In the genomic region with DNA sequence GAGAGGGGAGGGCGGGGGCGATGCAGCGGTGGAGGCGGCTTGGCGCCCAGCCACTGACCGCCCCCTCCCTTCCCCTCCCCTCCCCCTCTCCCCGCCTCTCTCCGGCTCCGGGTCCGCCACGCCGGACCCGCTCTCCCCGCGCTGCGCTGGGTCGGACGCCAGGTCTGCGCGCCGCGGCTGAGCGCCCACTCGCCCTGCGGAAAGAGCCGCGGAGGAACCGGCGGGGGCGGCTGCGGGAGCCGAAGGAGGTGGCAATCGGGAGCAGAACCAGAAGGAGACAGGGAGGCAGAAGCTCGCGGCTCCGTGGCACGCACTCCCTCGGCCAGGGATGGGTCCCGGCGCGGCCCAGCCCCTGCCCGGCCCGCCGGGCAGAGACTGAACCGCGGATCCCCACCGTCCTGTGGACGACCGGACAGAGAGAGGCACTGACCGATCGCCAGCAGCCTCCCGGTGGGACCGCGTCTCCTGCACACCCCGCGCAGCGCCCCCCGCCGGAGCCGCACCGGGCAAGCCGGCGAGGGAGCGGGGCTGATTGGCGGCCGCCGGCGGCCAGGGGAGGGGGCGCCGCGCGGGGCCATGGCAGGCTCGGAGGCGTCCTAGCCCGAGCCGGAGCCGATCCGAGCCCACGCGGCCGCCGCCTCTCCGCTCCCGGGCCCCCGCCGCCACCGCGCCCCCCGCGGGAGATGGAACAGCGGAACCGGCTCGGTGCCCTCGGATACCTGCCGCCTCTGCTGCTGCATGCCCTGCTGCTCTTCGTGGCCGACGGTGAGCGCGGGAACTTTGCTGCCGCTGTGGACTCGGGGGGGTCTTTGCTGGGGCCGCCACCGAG, we compare ENCODE assay signal across 8 cellular contexts. TPM values are rescaled to one million over a fixed set of nuclear protein-coding genes. Genes with fewer than 3 reads are reported as not detected.
DNase-seq lines count a peak whose midpoint lies in the region; ATAC-seq, FAIRE-seq and TF ChIP-seq lines count a peak whose summit lies in the region.

A gene (plus strand): TSS at position 94 of the 829 bp plus-strand sequence. CDS start 590 bp downstream, at position 684.

- no peak within 1 kb of the TSS for H2BK15ac ChIP-seq in mesendoderm (replicated peaks; ENCODE audit: low read depth)

- no peak within 1 kb of the TSS for H4K8ac ChIP-seq in mesendoderm (ENCODE audit: low read depth, low read length)

- peak within 1 kb of the TSS; percentile 18 for H3K4me3 ChIP-seq in cardiac muscle cell
- H3K4me3 ChIP-seq in K562 = no peak within 1 kb of the TSS
- no peak within 1 kb of the TSS for H3K4me3 ChIP-seq in mesendoderm (ENCODE audit: low read length)
- H3K4me3 ChIP-seq in thoracic aorta = peak within 1 kb of the TSS; percentile 21
- H3K4me3 ChIP-seq in left lung = no peak within 1 kb of the TSS

- intact Hi-C loops in cardiac septum (cut with DNase I) = no loop called here
- intact Hi-C loops in K562 (cut with micrococcal nuclease) = loop anchor here (5.0 to 10.0 kb wide), 4 partner anchors 59 to 581 kb away; a partner anchor contains a TSS
- intact Hi-C loops in left lung (cut with DNase I) = no loop called here

- no peak within 1 kb of the TSS for H2BK120ac ChIP-seq in mesendoderm (ENCODE audit: low read depth, low read length)

- no peak within 1 kb of the TSS for H3K4ac ChIP-seq in mesendoderm (ENCODE audit: low read depth, low read length)

- H3K79me2 ChIP-seq in K562 (ENCODE audit: control insufficient read depth, insufficient read depth, low read length) = no peaks in the 10 kb centered on the region
- H3K79me2 ChIP-seq in mesendoderm (ENCODE audit: control insufficient read depth, insufficient read depth, low read length) = no peaks in the 10 kb centered on the region

- no peaks in the 10 kb centered on the region for H4K20me1 ChIP-seq in K562 (replicated peaks; ENCODE audit: control insufficient read depth, insufficient read depth, low read length)

- no peaks in the 10 kb centered on the region for H3K79me1 ChIP-seq in mesendoderm (ENCODE audit: low read length)

- DNase-seq in cardiac muscle cell (ENCODE audit: low read depth in 1 of 2, low spot score in 1 of 2) (no peak), cardiac septum (ENCODE audit: low spot score) (no peak), K562 (ENCODE audit: extremely low read depth in 1 of 4, low spot score in 3 of 4) (peak in 2 of 4 experiments; percentile 31 to 36), mesendoderm (no peak), thoracic aorta (ENCODE audit: low spot score) (no peak), NCI-H2107 (lab: John Stamatoyannopoulos, UW) (no peak), left lung (no peak), dedifferentiated amniotic fluid mesenchymal stem cell (ENCODE audit: extremely low spot score) (no peak)

- no peak within 1 kb of the TSS for H2AK5ac ChIP-seq in mesendoderm (ENCODE audit: low read length)

- peak within 1 kb of the TSS; percentile 56 for H3K56ac ChIP-seq in mesendoderm (ENCODE audit: low read length)

- TF ChIP-seq RAD21 in K562 (CRISPR knock-in tag; conservative IDR thresholded peaks at IDR 0.05 in 1 of 2, IDR thresholded peaks at IDR 0.05 in 1 of 2) = no peak

- H3K4me2 ChIP-seq in K562 (ENCODE audit: insufficient read depth, low read length) (no peak within 1 kb of the TSS), mesendoderm (ENCODE audit: low read length) (peak within 1 kb of the TSS; percentile 67)

- ATAC-seq in K562 (no peak), thoracic aorta (ENCODE audit: insufficient number of reproducible peaks, low FRiP score, low read depth) (no peak), left lung (no peak)

- TF ChIP-seq CTCF in cardiac muscle cell (IDR thresholded peaks at IDR 0.05; ENCODE audit: low read depth, low read length) = no peak
- no peak for TF ChIP-seq CTCF in K562 (IDR thresholded peaks at IDR 0.05 in 2 of 3, conservative IDR thresholded peaks at IDR 0.05 in 1 of 3; ENCODE audit: insufficient read depth in 2 of 3, low read depth in 1 of 3, low read length in 3 of 3)
- no peak for TF ChIP-seq CTCF in thoracic aorta (IDR thresholded peaks at IDR 0.05)
- no peak for TF ChIP-seq CTCF in left lung (IDR thresholded peaks at IDR 0.05)

- no peak within 1 kb of the TSS for H3K18ac ChIP-seq in mesendoderm (ENCODE audit: low read length)

- H3K9me1 ChIP-seq in K562 (ENCODE audit: control insufficient read depth, insufficient read depth, low read length) = no peaks in the 10 kb centered on the region

- TF ChIP-seq EP300 in K562 (IDR thresholded peaks at IDR 0.05; ENCODE audit: low read length) = no peak

- BruUV-seq in K562 (replicated peaks; lab: Mats Ljungman, UMichigan) = no TSS peak

- POLR2A ChIA-PET in K562 (lab: Yijun Ruan, JAX) = no interaction called here

- CTCF ChIA-PET in K562 (lab: Yijun Ruan, JAX; ENCODE audit: low intra/inter-chr PET ratio) = no interaction called here

- no peak within 1 kb of the TSS for H3K9ac ChIP-seq in K562 (ENCODE audit: insufficient read depth in 1 of 2, low read depth in 2 of 2, low read length in 2 of 2)
- peak within 1 kb of the TSS; percentile 8 for H3K9ac ChIP-seq in mesendoderm (ENCODE audit: low read length)

- H3K27me3 ChIP-seq in cardiac muscle cell = peaks cover 100% of the 10 kb centered on the region
- H3K27me3 ChIP-seq in K562 (ENCODE audit: control insufficient read depth in 2 of 2, insufficient read depth in 2 of 2, low read length in 2 of 2) = peaks cover 0 to 30% of the 10 kb centered on the region in 2 experiments; a peak in 2 of 5 replicates
- peaks cover 45% of the 10 kb centered on the region for H3K27me3 ChIP-seq in mesendoderm (ENCODE audit: insufficient read depth, low read length, poor library complexity)
- no peaks in the 10 kb centered on the region for H3K27me3 ChIP-seq in thoracic aorta (replicated peaks; ENCODE audit: insufficient read depth)
- H3K27me3 ChIP-seq in left lung = peaks cover 70 to 100% of the 10 kb centered on the region in 2 donors

- no peak within 1 kb of the TSS for H2AFZ ChIP-seq in K562 (ENCODE audit: low read depth, low read length)

- H3K4me1 ChIP-seq in cardiac muscle cell (ENCODE audit: low read depth) = peaks cover 8% of the 10 kb centered on the region
- peaks cover 0 to 43% of the 10 kb centered on the region in 2 experiments; a peak in 2 of 5 replicates for H3K4me1 ChIP-seq in K562 (replicated peaks in 1 of 2; ENCODE audit: control insufficient read depth in 2 of 2, insufficient read depth in 2 of 2, low read length in 2 of 2)
- peaks cover 2% of the 10 kb centered on the region for H3K4me1 ChIP-seq in mesendoderm (ENCODE audit: control insufficient read depth, low read depth, low read length)
- peaks cover 0 to 31% of the 10 kb centered on the region in 2 donors for H3K4me1 ChIP-seq in thoracic aorta (ENCODE audit: control insufficient read depth in 1 of 2, low read depth in 2 of 2)
- H3K4me1 ChIP-seq in left lung = peaks cover 2 to 29% of the 10 kb centered on the region in 2 donors

- 28% methylated on average over 20 of the region's 104 CpGs for WGBS in K562 (ENCODE audit: insufficient coverage, low coverage, missing lambda C conversion rate)
- WGBS in mesendoderm (ENCODE audit: extremely low coverage, insufficient coverage, low lambda C conversion rate) = no CpG with 5 or more reads among the region's 104 CpGs

- H4K5ac ChIP-seq in mesendoderm (ENCODE audit: low read length) = no peak within 1 kb of the TSS

- FAIRE-seq in K562 (lab: Jason Lieb, UNC) = no peak

- TF ChIP-seq POLR2A in K562 (conservative IDR thresholded peaks at IDR 0.05) = no peak

- H3K36me3 ChIP-seq in cardiac muscle cell = no peaks in the 10 kb centered on the region
- no peaks in the 10 kb centered on the region for H3K36me3 ChIP-seq in K562 (ENCODE audit: control insufficient read depth, insufficient read depth, low read length)
- H3K36me3 ChIP-seq in mesendoderm (ENCODE audit: control insufficient read depth, insufficient read depth, low read length) = no peaks in the 10 kb centered on the region
- no peaks in the 10 kb centered on the region for H3K36me3 ChIP-seq in thoracic aorta
- H3K36me3 ChIP-seq in left lung = no peaks in the 10 kb centered on the region

- in situ Hi-C loops in K562 (cut with MboI) = no loop called here

- H3K9me3 ChIP-seq in cardiac muscle cell (ENCODE audit: low read depth) (no peaks in the 10 kb centered on the region), K562 (replicated peaks; ENCODE audit: control insufficient read depth, insufficient read depth, low read depth, low read length) (no peaks in the 10 kb centered on the region), thoracic aorta (no peaks in the 10 kb centered on the region), left lung (no peaks in the 10 kb centered on the region)

- H3K23ac ChIP-seq in mesendoderm (ENCODE audit: low read length) = no peak within 1 kb of the TSS

- H3K27ac ChIP-seq in cardiac muscle cell = no peak within 1 kb of the TSS
- no peak within 1 kb of the TSS for H3K27ac ChIP-seq in K562 (ENCODE audit: extremely low read depth, low read depth, low read length)
- no peak within 1 kb of the TSS for H3K27ac ChIP-seq in mesendoderm (ENCODE audit: low read depth, low read length)
- H3K27ac ChIP-seq in thoracic aorta = no peak within 1 kb of the TSS
- H3K27ac ChIP-seq in left lung = no peak within 1 kb of the TSS

- H2BK5ac ChIP-seq in mesendoderm (ENCODE audit: low read length) = no peak within 1 kb of the TSS

RNA-seq across cellular contexts. Expression of the gene that starts here (rescaled TPM):
- total RNA-seq in cardiac muscle cell (0.39 TPM in 1 of 2 replicates, not detected in the other), cardiac septum (not detected), K562 (2014; rRNA removed) (not detected in 2 replicates), K562 (2014; rRNA removed; fragmentation: Illumina TruSeq; extraction: Trizol) (not detected in 2 replicates), K562 (2015; rRNA removed; fragmentation: Illumina TruSeq; extraction: Trizol) (not detected in 2 replicates), K562 (2021) (not detected in 2 replicates), thoracic aorta (not detected), left lung (not detected)
- polyA plus RNA-seq in cardiac muscle cell (not detected in 2 replicates), K562 (2011; rRNA removed) (not detected in 2 replicates), K562 (2014; fragmentation: Illumina TruSeq; extraction: Trizol) (not detected in 2 replicates), K562 (2014; fragmentation: Nextera tagmentation; extraction: Ambion mirVana) (not detected), K562 (2014; rRNA removed) (not detected in 2 replicates)
- not detected in 2 replicates for total RNA-seq in K562 (2011; cell fraction: chromatin; rRNA removed; ENCODE audit: low replicate concordance)
- total RNA-seq in K562 (2011; cell fraction: nucleolus; rRNA removed) = not detected in 2 replicates
- total RNA-seq in K562 (2011; cell fraction: nucleoplasm; rRNA removed) = not detected in 2 replicates
- polyA plus RNA-seq in K562 (2011; cell fraction: cytosol; rRNA removed) = not detected in 2 replicates
- polyA plus RNA-seq in K562 (2011; cell fraction: nucleus; rRNA removed) = not detected in 2 replicates
- polyA plus RNA-seq in K562 (2012) = not detected in 2 replicates
- not detected in 2 replicates for polyA minus RNA-seq in K562 (2011; rRNA and poly(A)+ RNA removed)
- not detected in 2 replicates for polyA minus RNA-seq in K562 (2011; cell fraction: cytosol; rRNA and poly(A)+ RNA removed)
- not detected in 2 replicates for polyA minus RNA-seq in K562 (2011; cell fraction: nucleus; rRNA and poly(A)+ RNA removed)
- polyA plus RNA-seq in mesendoderm (2013, experiment 1 of 2) = 0.13 TPM
- 0.14 TPM for polyA plus RNA-seq in mesendoderm (2013, experiment 2 of 2)

Comparison
In these comparisons a context has a peak if more than half of its experiments do, and no peak if none do; other contexts are left out.
1. H3K4me3 ChIP-seq: peak in cardiac muscle cell (single experiment) and thoracic aorta (single experiment); none in K562 (single experiment), mesendoderm (single experiment) and left lung (0 of 2).